ENCODE assay signal across 9 cellular contexts in genomic region chr3:23945903-23946751, GRCh38. TPM values are rescaled to one million over a fixed set of nuclear protein-coding genes. Genes with fewer than 3 reads are reported as not detected.
DNase-seq lines count a peak whose midpoint lies in the region; ATAC-seq, FAIRE-seq and TF ChIP-seq lines count a peak whose summit lies in the region.
"Had no signal": no experiment of that assay in that cellular context is flagged by ENCODE, and none has a peak within 500 bp of the region (broad histone marks: within the 10 kb centered on the region; RNA-seq: fewer than 3 reads in every experiment).

No MANE protein-coding gene starts in this region.

- intact Hi-C loops in HepG2 (cut with micrococcal nuclease; ENCODE audit: unreplicated experiment), result loop anchor here (1.0 to 2.0 kb wide), 2 partner anchors 29 to 135 kb away; partner anchors contain the start of gene RPL15

- no peak for TF ChIP-seq CTCF in HepG2 (CRISPR knock-in tag; IDR thresholded peaks at IDR 0.05)

- H4K20me1 ChIP-seq in HepG2 (ENCODE audit: insufficient read depth, low read length), result peaks cover 25% of the 10 kb centered on the region

- peaks cover 46% of the 10 kb centered on the region for H3K79me2 ChIP-seq in HepG2 (ENCODE audit: insufficient read depth, low read length)

- under 1% methylated on average over 5 of the region's 89 CpGs for WGBS in HepG2 (ENCODE audit: low lambda C conversion rate)

- CTCF ChIA-PET in HepG2 (lab: Yijun Ruan, JAX; ENCODE audit: low intra/inter-chr PET ratio, low total read pairs), result no interaction called here

- FAIRE-seq in HepG2 (lab: Jason Lieb, UNC), result peak; percentile 36
- FAIRE-seq: islet of Langerhans had no signal

- H3K9me3 ChIP-seq in HepG2 (ENCODE audit: low read length), result no peaks in the 10 kb centered on the region

- peak overlapping the region; percentile 95 for H3K9ac ChIP-seq in HepG2 (ENCODE audit: insufficient read depth, low read depth, low read length)

- peak; percentile 76 for ATAC-seq in GM19395 (IDR thresholded peaks at IDR 0.05; ENCODE audit: unreplicated experiment)
- ATAC-seq in HG03521 (IDR thresholded peaks at IDR 0.05; ENCODE audit: unreplicated experiment), result peak; percentile 76
- peak; percentile 88 for ATAC-seq in HepG2

- BruUV-seq in HepG2 (replicated peaks; lab: Mats Ljungman, UMichigan), result no TSS peak

- no peak; a peak in 1 of 4 replicates for TF ChIP-seq EP300 in HepG2 (IDR thresholded peaks at IDR 0.05; ENCODE audit: low read depth in 2 of 2, low read length in 2 of 2)
- TF ChIP-seq EP300 in HepG2 (CRISPR knock-in tag; IDR thresholded peaks at IDR 0.05; ENCODE audit: borderline replicate concordance), result peak; percentile 35; the same call in 1 of the 2 replicates

- peaks cover 0 to 5% of the 10 kb centered on the region in 2 experiments; a peak in 1 of 5 replicates for H3K27me3 ChIP-seq in HepG2 (ENCODE audit: control insufficient read depth in 1 of 2, insufficient read depth in 2 of 2, low read length in 2 of 2)

- H3K4me2 ChIP-seq in HepG2 (ENCODE audit: low read depth, low read length), result peak overlapping the region; percentile 99

- peak overlapping the region; percentile 61 to 90 (median 75) for H3K4me3 ChIP-seq in HepG2 (replicated peaks in 1 of 3; ENCODE audit: insufficient read depth in 1 of 3, low read depth in 2 of 3, low read length in 3 of 3)

- in situ Hi-C loops in HepG2 (cut with HindIII; ENCODE audit: extremely low pct_ligation_motif_present, low pct_unique_long_range_greater_than_20kb), result no loop called here

- peak; percentile 99 for DNase-seq in CD1c-positive myeloid dendritic cell (ENCODE audit: extremely low spot score)
- DNase-seq in NCI-H526 treated with DMSO at 0.1 percent for 48 hours (lab: John Stamatoyannopoulos, UW), result peak; percentile 83
- DNase-seq in activated CD4-positive, alpha-beta T cell treated with anti-CD3 and anti-CD28 coated beads, Interleukin-2, amount 50 U/mL, for 1 hour, result peak; percentile 98
- peak; percentile 89 for DNase-seq in dedifferentiated amniotic fluid mesenchymal stem cell (ENCODE audit: extremely low spot score)
- peak; percentile 89 for DNase-seq in HepG2 (ENCODE audit: low spot score)
- DNase-seq in stimulated activated CD4-positive, alpha-beta T cell treated with anti-CD3 and anti-CD28 coated beads, Interleukin-2, amount 100 ng/mL, for 48 hours, result peak; percentile 94 to 96

- POLR2A ChIA-PET in HepG2 (lab: Yijun Ruan, JAX), result interaction anchor here (0.8 to 2.0 kb wide), 5 partner anchors 13 to 505 kb away, joined by 3 to 43 read pairs (median 3); partner anchors contain the start of genes NKIRAS1 and RPL15

- H3K27ac ChIP-seq in HepG2 (ENCODE audit: extremely low read length, insufficient read depth, low read length), result peak overlapping the region; percentile 94

- peaks cover 55% of the 10 kb centered on the region for H3K4me1 ChIP-seq in HepG2 (ENCODE audit: insufficient read depth, low read length)

- TF ChIP-seq RAD21 in HepG2 (CRISPR knock-in tag; IDR thresholded peaks at IDR 0.05), result no peak; the same call in 1 of the 2 replicates

- no peaks in the 10 kb centered on the region for H3K36me3 ChIP-seq in HepG2 (replicated peaks in 1 of 2; ENCODE audit: control insufficient read depth in 1 of 2, insufficient read depth in 2 of 2, low read length in 2 of 2)

- TF ChIP-seq POLR2A in HepG2 (IDR thresholded peaks at IDR 0.05; ENCODE audit: insufficient read depth in 1 of 2, low read depth in 2 of 2, low read length in 2 of 2), result peak; percentile 71 to 80

- no peak overlapping the region for H2AFZ ChIP-seq in HepG2 (ENCODE audit: low read length)

TF ChIP-seq in HepG2, 621 proteins besides CTCF, POLR2A, EP300 and RAD21 (continues in another document):
- TF ChIP-seq JUND (CRISPR knock-in tag; IDR thresholded peaks at IDR 0.05) (peak; percentile 31; the same call in 1 of the 2 replicates), ZNF292 (CRISPR knock-in tag; IDR thresholded peaks at IDR 0.05; ENCODE audit: borderline replicate concordance, low read depth) (peak; percentile 81; the same call in 1 of the 2 replicates), ZNF619 (CRISPR knock-in tag; IDR thresholded peaks at IDR 0.05) (0 out of 2 replicates have a peak, but pooled peaks have one; percentile 37), AKAP8 (CRISPR knock-in tag; IDR thresholded peaks at IDR 0.05) (peak; percentile 90; the same call in 1 of the 2 replicates), FOSL1 (CRISPR knock-in tag; IDR thresholded peaks at IDR 0.05; ENCODE audit: borderline replicate concordance) (no peak)

RNA-seq across cellular contexts. Expression of gene NR1D2, which starts 1.0 kb away (rescaled TPM):
- 8.1 and 14.3 TPM in 2 replicates for total RNA-seq in HepG2 (2016; rRNA removed; fragmentation: Illumina TruSeq; extraction: Trizol)
- 3.8 and 4.4 TPM in 2 replicates for total RNA-seq in HepG2 (2016; cell fraction: cytosol; rRNA removed; fragmentation: Illumina TruSeq; extraction: Trizol; ENCODE audit: low read depth)
- total RNA-seq in HepG2 (2016; cell fraction: insoluble cytoplasmic fraction; rRNA removed; fragmentation: Illumina TruSeq; extraction: Trizol), result 10.2 and 12.5 TPM in 2 replicates
- total RNA-seq in HepG2 (2016; cell fraction: membrane; rRNA removed; fragmentation: Illumina TruSeq; extraction: Trizol), result 8.8 and 9.8 TPM in 2 replicates
- 9.6 and 11.0 TPM in 2 replicates for total RNA-seq in HepG2 (2016; cell fraction: nucleus; rRNA removed; fragmentation: Illumina TruSeq; extraction: Trizol)
- polyA plus RNA-seq in HepG2 (2011; rRNA removed), result 5.3 TPM in 2 replicates
- polyA plus RNA-seq in HepG2 (2011; cell fraction: cytosol; rRNA removed), result 2.6 and 4.6 TPM in 2 replicates
- polyA plus RNA-seq in HepG2 (2011; cell fraction: nucleus; rRNA removed), result 2.9 and 3.5 TPM in 2 replicates
- 11.8 and 12.0 TPM in 2 replicates for polyA plus RNA-seq in HepG2 (2012)
- 0.38 and 0.43 TPM in 2 replicates for polyA plus RNA-seq in HepG2 (2016; cell fraction: cytosol; fragmentation: Illumina TruSeq; extraction: Trizol; ENCODE audit: low read depth)
- polyA plus RNA-seq in HepG2 (2016; cell fraction: insoluble cytoplasmic fraction; fragmentation: Illumina TruSeq; extraction: Trizol; ENCODE audit: low read depth), result 7.2 and 7.4 TPM in 2 replicates
- polyA plus RNA-seq in HepG2 (2016; cell fraction: membrane; fragmentation: Illumina TruSeq; extraction: Trizol; ENCODE audit: low read depth), result 2.1 and 2.3 TPM in 2 replicates
- polyA plus RNA-seq in HepG2 (2016; cell fraction: nucleus; fragmentation: Illumina TruSeq; extraction: Trizol; ENCODE audit: insufficient read depth, low read depth), result 5.6 and 5.9 TPM in 2 replicates
- polyA minus RNA-seq in HepG2 (2011; rRNA and poly(A)+ RNA removed; ENCODE audit: low replicate concordance), result 6.0 and 17.2 TPM in 2 replicates
- 11.6 and 16.5 TPM in 2 replicates for polyA minus RNA-seq in HepG2 (2011; cell fraction: cytosol; rRNA and poly(A)+ RNA removed)
- 26.5 and 29.6 TPM in 2 replicates for polyA minus RNA-seq in HepG2 (2011; cell fraction: nucleus; rRNA and poly(A)+ RNA removed)

RNA-seq across cellular contexts. Expression of gene RPL15, which starts 29.2 kb away (rescaled TPM):
- 1,297 and 1,763 TPM in 2 replicates for total RNA-seq in HepG2 (2016; rRNA removed; fragmentation: Illumina TruSeq; extraction: Trizol)
- total RNA-seq in HepG2 (2016; cell fraction: cytosol; rRNA removed; fragmentation: Illumina TruSeq; extraction: Trizol; ENCODE audit: low read depth), result 1,586 and 1,699 TPM in 2 replicates
- total RNA-seq in HepG2 (2016; cell fraction: insoluble cytoplasmic fraction; rRNA removed; fragmentation: Illumina TruSeq; extraction: Trizol), result 1,351 and 1,926 TPM in 2 replicates
- 3,254 and 3,418 TPM in 2 replicates for total RNA-seq in HepG2 (2016; cell fraction: membrane; rRNA removed; fragmentation: Illumina TruSeq; extraction: Trizol)
- total RNA-seq in HepG2 (2016; cell fraction: nucleus; rRNA removed; fragmentation: Illumina TruSeq; extraction: Trizol), result 503 TPM in 2 replicates
- 3,693 and 3,955 TPM in 2 replicates for polyA plus RNA-seq in HepG2 (2011; rRNA removed)
- polyA plus RNA-seq in HepG2 (2011; cell fraction: cytosol; rRNA removed), result 6,013 and 6,757 TPM in 2 replicates
- polyA plus RNA-seq in HepG2 (2011; cell fraction: nucleus; rRNA removed), result 1,196 and 1,371 TPM in 2 replicates
- polyA plus RNA-seq in HepG2 (2012), result 2,819 and 3,574 TPM in 2 replicates
- 3,375 and 3,723 TPM in 2 replicates for polyA plus RNA-seq in HepG2 (2016; cell fraction: cytosol; fragmentation: Illumina TruSeq; extraction: Trizol; ENCODE audit: low read depth)
- polyA plus RNA-seq in HepG2 (2016; cell fraction: insoluble cytoplasmic fraction; fragmentation: Illumina TruSeq; extraction: Trizol; ENCODE audit: low read depth), result 2,788 and 2,868 TPM in 2 replicates
- polyA plus RNA-seq in HepG2 (2016; cell fraction: membrane; fragmentation: Illumina TruSeq; extraction: Trizol; ENCODE audit: low read depth), result 4,974 and 5,217 TPM in 2 replicates
- polyA plus RNA-seq in HepG2 (2016; cell fraction: nucleus; fragmentation: Illumina TruSeq; extraction: Trizol; ENCODE audit: insufficient read depth, low read depth), result 1,295 and 1,318 TPM in 2 replicates
- polyA minus RNA-seq in HepG2 (2011; rRNA and poly(A)+ RNA removed; ENCODE audit: low replicate concordance), result 1,424 and 2,177 TPM in 2 replicates
- polyA minus RNA-seq in HepG2 (2011; cell fraction: cytosol; rRNA and poly(A)+ RNA removed), result 848 and 1,008 TPM in 2 replicates
- 296 and 376 TPM in 2 replicates for polyA minus RNA-seq in HepG2 (2011; cell fraction: nucleus; rRNA and poly(A)+ RNA removed)

RNA-seq across cellular contexts. Expression of gene NKIRAS1, which starts 29.3 kb away (rescaled TPM):
- 8.0 and 10.5 TPM in 2 replicates for total RNA-seq in HepG2 (2016; rRNA removed; fragmentation: Illumina TruSeq; extraction: Trizol)
- 6.8 and 7.5 TPM in 2 replicates for total RNA-seq in HepG2 (2016; cell fraction: cytosol; rRNA removed; fragmentation: Illumina TruSeq; extraction: Trizol; ENCODE audit: low read depth)
- 8.5 and 11.2 TPM in 2 replicates for total RNA-seq in HepG2 (2016; cell fraction: insoluble cytoplasmic fraction; rRNA removed; fragmentation: Illumina TruSeq; extraction: Trizol)
- 5.0 and 6.3 TPM in 2 replicates for total RNA-seq in HepG2 (2016; cell fraction: membrane; rRNA removed; fragmentation: Illumina TruSeq; extraction: Trizol)
- total RNA-seq in HepG2 (2016; cell fraction: nucleus; rRNA removed; fragmentation: Illumina TruSeq; extraction: Trizol), result 6.0 and 7.0 TPM in 2 replicates
- polyA plus RNA-seq in HepG2 (2011; rRNA removed), result 4.3 and 4.5 TPM in 2 replicates
- 2.3 and 4.0 TPM in 2 replicates for polyA plus RNA-seq in HepG2 (2011; cell fraction: cytosol; rRNA removed)
- 1.8 and 3.5 TPM in 2 replicates for polyA plus RNA-seq in HepG2 (2011; cell fraction: nucleus; rRNA removed)
- polyA plus RNA-seq in HepG2 (2012), result 6.4 and 6.7 TPM in 2 replicates
- polyA plus RNA-seq in HepG2 (2016; cell fraction: cytosol; fragmentation: Illumina TruSeq; extraction: Trizol; ENCODE audit: low read depth), result 1.1 TPM in 2 replicates
- polyA plus RNA-seq in HepG2 (2016; cell fraction: insoluble cytoplasmic fraction; fragmentation: Illumina TruSeq; extraction: Trizol; ENCODE audit: low read depth), result 10.4 and 12.6 TPM in 2 replicates
- 2.2 and 3.1 TPM in 2 replicates for polyA plus RNA-seq in HepG2 (2016; cell fraction: membrane; fragmentation: Illumina TruSeq; extraction: Trizol; ENCODE audit: low read depth)
- polyA plus RNA-seq in HepG2 (2016; cell fraction: nucleus; fragmentation: Illumina TruSeq; extraction: Trizol; ENCODE audit: insufficient read depth, low read depth), result 7.0 and 7.8 TPM in 2 replicates
- polyA minus RNA-seq in HepG2 (2011; rRNA and poly(A)+ RNA removed; ENCODE audit: low replicate concordance), result 2.0 and 2.2 TPM in 2 replicates
- 4.0 and 6.2 TPM in 2 replicates for polyA minus RNA-seq in HepG2 (2011; cell fraction: cytosol; rRNA and poly(A)+ RNA removed)
- 12.7 and 14.3 TPM in 2 replicates for polyA minus RNA-seq in HepG2 (2011; cell fraction: nucleus; rRNA and poly(A)+ RNA removed)

Comparison
In these comparisons a context has a peak if more than half of its experiments do, and no peak if none do; other contexts are left out.
1. Peak in every context shown above with its lines: DNase-seq, ATAC-seq, H3K4me3 ChIP-seq and H3K27ac ChIP-seq.